15 cellular contexts compared by ENCODE assay signal in genomic region chr2:188444106-188444835, GRCh38.
DNase-seq lines count a peak whose midpoint lies in the region; ATAC-seq and TF ChIP-seq lines count a peak whose summit lies in the region.
"Had no signal": no experiment of that assay in that cellular context is flagged by ENCODE, and none has a peak within 500 bp of the region (broad histone marks: within the 10 kb centered on the region; RNA-seq: fewer than 3 reads in every experiment).

No MANE protein-coding gene starts in this region.

- H4K20me1 ChIP-seq in IMR-90 (ENCODE audit: insufficient read depth, low read length) = no peaks in the 10 kb centered on the region
- no peaks in the 10 kb centered on the region for H4K20me1 ChIP-seq in MM.1S (ENCODE audit: insufficient read depth, low read length)

- no peak overlapping the region for H3K56ac ChIP-seq in IMR-90 (ENCODE audit: extremely low read depth, insufficient read depth, low read length)

- no peaks in the 10 kb centered on the region for H3K27me3 ChIP-seq in IMR-90 (ENCODE audit: control insufficient read depth, insufficient read depth, low read length)
- no peaks in the 10 kb centered on the region for H3K27me3 ChIP-seq in SJCRH30
- no peaks in the 10 kb centered on the region for H3K27me3 ChIP-seq in MM.1S (replicated peaks; ENCODE audit: insufficient read depth, low read length)
- H3K27me3 ChIP-seq in A673 (replicated peaks; ENCODE audit: insufficient read depth, low read depth, low read length, poor library complexity) = no peaks in the 10 kb centered on the region
- H3K27me3 ChIP-seq: BE2C had no signal

- no peak overlapping the region for H2AK9ac ChIP-seq in IMR-90 (replicated peaks; ENCODE audit: low read depth, low read length, poor library complexity)

- BruUV-seq in IMR-90 (replicated peaks; lab: Mats Ljungman, UMichigan) (no TSS peak), A673 (replicated peaks; lab: Mats Ljungman, UMichigan) (no TSS peak)

- DNase-seq in IMR-90 = peak; percentile 30
- DNase-seq in choroid plexus epithelial cell (ENCODE audit: low read depth) = peak; percentile 33
- peak; percentile 28 for DNase-seq in glomerular visceral epithelial cell (ENCODE audit: extremely low spot score)
- no peak for DNase-seq in SJCRH30
- no peak for DNase-seq in MM.1S
- DNase-seq in A673 (ENCODE audit: low spot score) = no peak
- DNase-seq: BE2C; CD4-positive, alpha-beta T cell; GM23248; KBM-7; NCI-H1048; NCI-H1436 treated with DMSO at 0.1 percent for 48 hours; NCI-H510A treated with DMSO at 0.1 percent for 48 hours; SHP77 had no signal

- dilution Hi-C loops in IMR-90 (cut with HindIII; ENCODE audit: low sequenced_read_pairs, unreplicated experiment) = no loop called here

- H3K14ac ChIP-seq in IMR-90 (replicated peaks; ENCODE audit: low read depth, low read length) = no peak overlapping the region

- no peak overlapping the region for H4K8ac ChIP-seq in IMR-90 (ENCODE audit: low read depth in 2 of 2, low read length in 2 of 2)

- no peak overlapping the region for H2AK5ac ChIP-seq in IMR-90 (ENCODE audit: low read depth, low read length)

- no peak overlapping the region for H3K4me2 ChIP-seq in IMR-90 (ENCODE audit: low read depth, low read length)
- no peak overlapping the region for H3K4me2 ChIP-seq in MM.1S (ENCODE audit: low read depth, low read length)

- no peaks in the 10 kb centered on the region for H3K9me2 ChIP-seq in MM.1S (replicated peaks; ENCODE audit: insufficient read depth, low read length)

- CTCF ChIA-PET in IMR-90 (lab: Yijun Ruan, JAX) (interaction anchor here (0.6 kb wide), 1 partner anchor 14 kb away, joined by 3 read pairs; no protein-coding TSS in a partner anchor), A673 (lab: Charles Lee) (no interaction called here)

- H4K5ac ChIP-seq in IMR-90 (ENCODE audit: low read depth, low read length) = no peak overlapping the region

- no CpG with 5 or more reads among the region's 3 CpGs for WGBS in IMR-90 (ENCODE audit: extremely low coverage in 2 of 2, insufficient read length in 1 of 2), 2 experiments

- H3K36me3 ChIP-seq in IMR-90 (ENCODE audit: control insufficient read depth, insufficient read depth, low read length) (no peaks in the 10 kb centered on the region), SJCRH30 (0 out of 2 replicates have a peak, but pooled peaks cover 2% of the 10 kb centered on the region), MM.1S (replicated peaks; ENCODE audit: insufficient read depth, low read length) (no peaks in the 10 kb centered on the region), A673 (ENCODE audit: insufficient read depth, low read length, poor library complexity, severe bottlenecking) (no peaks in the 10 kb centered on the region)
- H3K36me3 ChIP-seq: BE2C had no signal

- no peak overlapping the region for H3K18ac ChIP-seq in IMR-90 (ENCODE audit: low read depth, low read length)

- intact Hi-C loops in IMR-90 (cut with micrococcal nuclease) (no loop called here), A673 (cut with micrococcal nuclease; ENCODE audit: unreplicated experiment) (no loop called here)

- H3K4me3 ChIP-seq in IMR-90 (ENCODE audit: insufficient read depth, low read depth, low read length) = no peak overlapping the region
- H3K4me3 ChIP-seq in choroid plexus epithelial cell (ENCODE audit: low read depth, low read length) = no peak overlapping the region
- H3K4me3 ChIP-seq in SJCRH30 = no peak overlapping the region
- H3K4me3 ChIP-seq in MM.1S (ENCODE audit: low read length) = no peak overlapping the region
- no peak overlapping the region for H3K4me3 ChIP-seq in A673 (ENCODE audit: low read depth, low read length, poor library complexity, severe bottlenecking)
- H3K4me3 ChIP-seq: GM23248 had no signal

- POLR2A ChIA-PET in IMR-90 (lab: Charles Lee; ENCODE audit: unreplicated experiment) (no interaction called here), A673 (lab: Charles Lee; ENCODE audit: low non-redundant PET) (no interaction called here)

- H3K27ac ChIP-seq in IMR-90 (ENCODE audit: insufficient read depth, low read length) = no peak overlapping the region
- no peak overlapping the region for H3K27ac ChIP-seq in SJCRH30
- no peak overlapping the region for H3K27ac ChIP-seq in MM.1S (ENCODE audit: low read length)
- H3K27ac ChIP-seq in A673 (ENCODE audit: low read depth, low read length, poor library complexity, severe bottlenecking) = no peak overlapping the region
- H3K27ac ChIP-seq: GM23248 had no signal

- H2BK20ac ChIP-seq in IMR-90 (ENCODE audit: low read depth, low read length) = no peak overlapping the region

- no peak overlapping the region for H2BK120ac ChIP-seq in IMR-90 (ENCODE audit: low read depth, low read length)

- H3K23ac ChIP-seq in IMR-90 (ENCODE audit: low read depth, low read length) = no peak overlapping the region

- 0 out of 2 replicates have a peak, but pooled peaks cover 4% of the 10 kb centered on the region for H3K9me1 ChIP-seq in IMR-90 (ENCODE audit: insufficient read depth, low read length)

- TF ChIP-seq CTCF in IMR-90 (conservative IDR thresholded peaks at IDR 0.05; ENCODE audit: low read depth, low read length) (no peak), choroid plexus epithelial cell (conservative IDR thresholded peaks at IDR 0.05; ENCODE audit: low read depth, low read length) (no peak), MM.1S (IDR thresholded peaks at IDR 0.05; ENCODE audit: low read length) (no peak), A673 (conservative IDR thresholded peaks at IDR 0.05; ENCODE audit: low read depth, low read length) (no peak)

- H3F3A ChIP-seq in MM.1S (ENCODE audit: insufficient read depth, low read length) = no peaks in the 10 kb centered on the region

- no peak overlapping the region for H2BK5ac ChIP-seq in IMR-90 (ENCODE audit: low read depth, low read length, poor library complexity, severe bottlenecking)

- TF ChIP-seq POLR2A in IMR-90 (IDR thresholded peaks at IDR 0.05; ENCODE audit: low read depth, low read length) = no peak

- H3K9ac ChIP-seq in IMR-90 (ENCODE audit: low read depth, low read length) (no peak overlapping the region), MM.1S (ENCODE audit: low read length) (no peak overlapping the region)
- H3K9ac ChIP-seq: GM23248 had no signal

- H3K79me2 ChIP-seq in MM.1S (ENCODE audit: low read length) = no peaks in the 10 kb centered on the region

- in situ Hi-C loops in IMR-90 (cut with MboI; ENCODE audit: low sequenced_read_pairs) = no loop called here

- no peak for ATAC-seq in IMR-90 (ENCODE audit: low read depth)
- ATAC-seq in GM18502 (IDR thresholded peaks at IDR 0.05; ENCODE audit: poor library complexity, unreplicated experiment) = no peak

- no peaks in the 10 kb centered on the region for H3K9me3 ChIP-seq in IMR-90 (ENCODE audit: control insufficient read depth, insufficient read depth, low read length)
- peaks cover 3% of the 10 kb centered on the region; the same call in 1 of the 2 replicates for H3K9me3 ChIP-seq in SJCRH30 (replicated peaks)
- no peaks in the 10 kb centered on the region for H3K9me3 ChIP-seq in MM.1S (replicated peaks; ENCODE audit: insufficient read depth, low read length)
- no peaks in the 10 kb centered on the region for H3K9me3 ChIP-seq in A673 (ENCODE audit: low read depth, low read length, poor library complexity, severe bottlenecking)
- H3K9me3 ChIP-seq: BE2C had no signal

- H3K4me1 ChIP-seq in IMR-90 (ENCODE audit: control insufficient read depth, insufficient read depth, low read length) = peaks cover 1% of the 10 kb centered on the region; the same call in 1 of the 2 replicates
- H3K4me1 ChIP-seq in SJCRH30 = no peaks in the 10 kb centered on the region; the same call in 1 of the 2 replicates
- no peaks in the 10 kb centered on the region for H3K4me1 ChIP-seq in MM.1S (ENCODE audit: low read length)
- no peaks in the 10 kb centered on the region for H3K4me1 ChIP-seq in A673 (ENCODE audit: insufficient read depth, low read length, poor library complexity, severe bottlenecking)

- no peak overlapping the region for H3K4ac ChIP-seq in IMR-90 (ENCODE audit: low read depth, low read length)

- H4K91ac ChIP-seq in IMR-90 (ENCODE audit: insufficient read depth, low read depth, low read length) = no peak overlapping the region

- peaks cover 18 to 21% of the 10 kb centered on the region in 2 experiments; a peak in 3 of 4 replicates for H3K79me1 ChIP-seq in IMR-90 (ENCODE audit: low read depth in 1 of 2, low read length in 2 of 2)

- H2AFZ ChIP-seq in IMR-90 (replicated peaks; ENCODE audit: low read length, poor library complexity) (no peak overlapping the region), MM.1S (ENCODE audit: low read length) (no peak overlapping the region)
- H2AFZ ChIP-seq: GM23248 had no signal

- no peak overlapping the region for H2BK15ac ChIP-seq in IMR-90 (ENCODE audit: low read depth, low read length)

- TF ChIP-seq RAD21 in IMR-90 (IDR thresholded peaks at IDR 0.05; ENCODE audit: low read length) = no peak

TF ChIP-seq in IMR-90, 13 proteins besides CTCF, POLR2A, EP300 and RAD21:
- TF ChIP-seq SMC3 (IDR thresholded peaks at IDR 0.05; ENCODE audit: low read depth, low read length) (no peak), BHLHE40 (IDR thresholded peaks at IDR 0.05; ENCODE audit: low read depth, low read length) (no peak)

Comparison
In these comparisons a context has a peak if more than half of its experiments do, and no peak if none do; other contexts are left out.
1. DNase-seq: peak in IMR-90 (single experiment), choroid plexus epithelial cell (single experiment) and glomerular visceral epithelial cell (single experiment); none in SJCRH30 (0 of 2), MM.1S (single experiment) and A673 (single experiment).